In genomic region chr13:110635405-110636002, GRCh38 we compare ENCODE assay signal across 17 cellular contexts.
"Had no signal": no experiment of that assay in that cellular context is flagged by ENCODE, and none has a peak within 500 bp of the region (broad histone marks: within the 10 kb centered on the region; RNA-seq: fewer than 3 reads in every experiment).

No MANE protein-coding gene starts in this region.

- FAIRE-seq: islet of Langerhans, small intestine had no signal

- H3K4me3 ChIP-seq: esophagus muscularis mucosa, gastrocnemius medialis, heart right ventricle, mucosa of descending colon, right atrium auricular region, suprapubic skin, thyroid gland had no signal

- DNase-seq: effector memory CD4-positive, alpha-beta T cell; gastrocnemius medialis; heart right ventricle; hypothalamus; kidney glomerular epithelial cell; left ventricle myocardium superior; mucosa of descending colon; naive thymus-derived CD8-positive, alpha-beta T cell; small intestine; stimulated activated CD4-positive, alpha-beta T cell treated with anti-CD3 and anti-CD28 coated beads, Interleukin-12 subunit alpha, Interleukin-12 subunit beta, amount 100 ng/mL, for 4 hours; stimulated activated naive CD4-positive, alpha-beta T cell; thyroid gland had no signal

- H3K27ac ChIP-seq: epithelial cell of prostate, esophagus muscularis mucosa, gastrocnemius medialis, heart right ventricle, right atrium auricular region, suprapubic skin, thyroid gland had no signal

- H3K27me3 ChIP-seq: esophagus muscularis mucosa, gastrocnemius medialis, heart right ventricle, right atrium auricular region, suprapubic skin, thyroid gland had no signal

- H3K9me3 ChIP-seq: esophagus muscularis mucosa, gastrocnemius medialis, heart right ventricle, mucosa of descending colon, right atrium auricular region, suprapubic skin, thyroid gland had no signal

- ATAC-seq: gastrocnemius medialis; left ventricle myocardium superior; mucosa of descending colon; naive thymus-derived CD8-positive, alpha-beta T cell had no signal

- H3K4me1 ChIP-seq: suprapubic skin, thyroid gland had no signal
